In the genomic region with DNA sequence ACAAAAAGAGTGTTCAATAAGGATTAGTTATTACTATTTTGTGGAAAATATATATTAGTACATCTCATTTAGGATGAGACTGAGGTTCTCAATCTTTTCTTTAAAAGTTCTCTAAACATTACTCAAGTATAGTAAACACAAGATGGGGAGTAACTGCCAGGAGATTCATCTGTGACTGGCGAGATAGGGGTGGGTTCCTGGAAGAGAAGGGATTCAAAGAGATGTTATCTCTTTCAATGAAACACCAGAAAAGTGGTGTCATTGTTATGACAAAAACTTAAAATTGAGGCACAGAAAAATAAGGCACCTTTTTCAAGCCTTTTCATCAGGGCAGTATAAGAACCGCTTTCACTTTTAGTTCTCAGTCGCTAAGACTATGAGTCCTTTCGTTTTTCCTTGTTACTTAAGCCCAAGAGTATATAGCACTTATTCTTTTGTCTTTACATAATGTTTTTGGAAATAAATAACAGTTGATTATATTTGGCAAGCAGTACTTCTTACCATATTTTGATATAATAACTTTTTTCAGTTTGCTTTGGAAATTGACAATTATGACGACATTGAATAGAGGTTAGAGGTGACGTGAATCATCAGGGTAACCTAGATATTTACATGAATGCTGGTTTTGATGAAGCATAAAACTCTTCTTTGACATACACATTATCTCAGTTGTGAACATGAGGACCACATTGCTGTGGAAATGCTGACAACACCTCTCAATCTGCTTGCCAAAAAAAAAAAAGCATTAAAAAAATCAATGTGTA, we compare ENCODE assay signal across 1 cellular context.
TF ChIP-seq lines count a peak whose summit lies in the region.

No MANE protein-coding gene starts in this region.

TF ChIP-seq in K562, 482 proteins besides CTCF, POLR2A, EP300 and RAD21 (continued from another document and continues in another):
- TF ChIP-seq ZNF175 (CRISPR knock-in tag; IDR thresholded peaks at IDR 0.05; ENCODE audit: low read depth) (0 out of 2 replicates have a peak, but pooled peaks have one; percentile 38), ZNF174 (CRISPR knock-in tag; IDR thresholded peaks at IDR 0.05) (no peak), ZNF696 (CRISPR knock-in tag; conservative IDR thresholded peaks at IDR 0.05) (no peak), TAF9B (IDR thresholded peaks at IDR 0.05; ENCODE audit: partially characterized antibody) (no peak), NFATC3 (IDR thresholded peaks at IDR 0.05) (no peak), CSDE1 (IDR thresholded peaks at IDR 0.05) (no peak), ZNF354B (CRISPR knock-in tag; IDR thresholded peaks at IDR 0.05) (no peak), ZNF133 (CRISPR knock-in tag; IDR thresholded peaks at IDR 0.05) (no peak), ADNP (tag; IDR thresholded peaks at IDR 0.05) (no peak), POLR2H (tag; IDR thresholded peaks at IDR 0.05; ENCODE audit: low read depth) (no peak), ZNF830 (CRISPR knock-in tag; IDR thresholded peaks at IDR 0.05) (no peak), PHF21A (IDR thresholded peaks at IDR 0.05; ENCODE audit: borderline replicate concordance, low read depth) (no peak), CHCHD3 (CRISPR knock-in tag; IDR thresholded peaks at IDR 0.05) (no peak), NCOR1 (IDR thresholded peaks at IDR 0.05) (peak; percentile 56), SMAD3 (CRISPR knock-in tag; conservative IDR thresholded peaks at IDR 0.05) (no peak), SRSF7 (optimal IDR thresholded peaks at IDR 0.05; ENCODE audit: low read depth, low read length) (no peak), XRCC3 (IDR thresholded peaks at IDR 0.05) (no peak), ELF4 (CRISPR knock-in tag; IDR thresholded peaks at IDR 0.05) (no peak), BCL6 (CRISPR knock-in tag; IDR thresholded peaks at IDR 0.05) (no peak), SAP30 (IDR thresholded peaks at IDR 0.05; ENCODE audit: borderline replicate concordance, insufficient read depth, low read depth, low read length, poor library complexity, severe bottlenecking) (no peak), ZNF24 (IDR thresholded peaks at IDR 0.05) (no peak), TAL1 (IDR thresholded peaks at IDR 0.05) (peak; percentile 60), ETV6 (IDR thresholded peaks at IDR 0.05; ENCODE audit: borderline replicate concordance in 1 of 2, low read depth in 2 of 2, low read length in 1 of 2) (no peak), ETV6 (CRISPR knock-in tag; IDR thresholded peaks at IDR 0.05; ENCODE audit: borderline replicate concordance) (no peak), RFX7 (CRISPR knock-in tag; IDR thresholded peaks at IDR 0.05) (no peak), HNRNPH1 (optimal IDR thresholded peaks at IDR 0.05; ENCODE audit: low read depth, low read length) (no peak), SRF (CRISPR knock-in tag; IDR thresholded peaks at IDR 0.05) (no peak), ZNF184 (CRISPR knock-in tag; IDR thresholded peaks at IDR 0.05) (no peak), ZNF224 (CRISPR knock-in tag; IDR thresholded peaks at IDR 0.05) (no peak), SMARCA5 (IDR thresholded peaks at IDR 0.05) (no peak), ZNF12 (CRISPR knock-in tag; IDR thresholded peaks at IDR 0.05) (no peak), TOE1 (IDR thresholded peaks at IDR 0.05; ENCODE audit: borderline replicate concordance) (no peak), TOE1 (CRISPR knock-in tag; IDR thresholded peaks at IDR 0.05; ENCODE audit: borderline replicate concordance, low read depth) (no peak), TCF3 (CRISPR knock-in tag; IDR thresholded peaks at IDR 0.05) (peak; percentile 41), DIDO1 (tag; IDR thresholded peaks at IDR 0.05; ENCODE audit: low read depth) (no peak), PPARD (CRISPR knock-in tag; IDR thresholded peaks at IDR 0.05) (no peak), ZBTB8A (IDR thresholded peaks at IDR 0.05; ENCODE audit: partially characterized antibody) (no peak), MEF2D (tag; conservative IDR thresholded peaks at IDR 0.05; ENCODE audit: low read depth) (no peak), ETV5 (CRISPR knock-in tag; IDR thresholded peaks at IDR 0.05; ENCODE audit: low read depth) (no peak), ILK (tag; IDR thresholded peaks at IDR 0.05; ENCODE audit: borderline replicate concordance, low read depth) (no peak), LEF1 (IDR thresholded peaks at IDR 0.05) (peak; percentile 75; the same call in 1 of the 2 replicates), SNRNP70 (optimal IDR thresholded peaks at IDR 0.05; ENCODE audit: low read depth, low read length) (no peak), BRCA1 (IDR thresholded peaks at IDR 0.05) (no peak), BRCA1 (CRISPR knock-in tag; IDR thresholded peaks at IDR 0.05) (no peak), NCOA2 (IDR thresholded peaks at IDR 0.05; ENCODE audit: partially characterized antibody in 2 of 2) (no peak), PHB (CRISPR knock-in tag; IDR thresholded peaks at IDR 0.05) (no peak), ELF1 (tag; IDR thresholded peaks at IDR 0.05) (no peak)
- TF ChIP-seq, protein P1, sequence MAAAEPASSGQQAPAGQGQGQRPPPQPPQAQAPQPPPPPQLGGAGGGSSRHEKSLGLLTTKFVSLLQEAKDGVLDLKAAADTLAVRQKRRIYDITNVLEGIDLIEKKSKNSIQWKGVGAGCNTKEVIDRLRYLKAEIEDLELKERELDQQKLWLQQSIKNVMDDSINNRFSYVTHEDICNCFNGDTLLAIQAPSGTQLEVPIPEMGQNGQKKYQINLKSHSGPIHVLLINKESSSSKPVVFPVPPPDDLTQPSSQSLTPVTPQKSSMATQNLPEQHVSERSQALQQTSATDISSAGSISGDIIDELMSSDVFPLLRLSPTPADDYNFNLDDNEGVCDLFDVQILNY (CRISPR knock-in tag; IDR thresholded peaks at IDR 0.05): no peak
- TF ChIP-seq, protein P2, sequence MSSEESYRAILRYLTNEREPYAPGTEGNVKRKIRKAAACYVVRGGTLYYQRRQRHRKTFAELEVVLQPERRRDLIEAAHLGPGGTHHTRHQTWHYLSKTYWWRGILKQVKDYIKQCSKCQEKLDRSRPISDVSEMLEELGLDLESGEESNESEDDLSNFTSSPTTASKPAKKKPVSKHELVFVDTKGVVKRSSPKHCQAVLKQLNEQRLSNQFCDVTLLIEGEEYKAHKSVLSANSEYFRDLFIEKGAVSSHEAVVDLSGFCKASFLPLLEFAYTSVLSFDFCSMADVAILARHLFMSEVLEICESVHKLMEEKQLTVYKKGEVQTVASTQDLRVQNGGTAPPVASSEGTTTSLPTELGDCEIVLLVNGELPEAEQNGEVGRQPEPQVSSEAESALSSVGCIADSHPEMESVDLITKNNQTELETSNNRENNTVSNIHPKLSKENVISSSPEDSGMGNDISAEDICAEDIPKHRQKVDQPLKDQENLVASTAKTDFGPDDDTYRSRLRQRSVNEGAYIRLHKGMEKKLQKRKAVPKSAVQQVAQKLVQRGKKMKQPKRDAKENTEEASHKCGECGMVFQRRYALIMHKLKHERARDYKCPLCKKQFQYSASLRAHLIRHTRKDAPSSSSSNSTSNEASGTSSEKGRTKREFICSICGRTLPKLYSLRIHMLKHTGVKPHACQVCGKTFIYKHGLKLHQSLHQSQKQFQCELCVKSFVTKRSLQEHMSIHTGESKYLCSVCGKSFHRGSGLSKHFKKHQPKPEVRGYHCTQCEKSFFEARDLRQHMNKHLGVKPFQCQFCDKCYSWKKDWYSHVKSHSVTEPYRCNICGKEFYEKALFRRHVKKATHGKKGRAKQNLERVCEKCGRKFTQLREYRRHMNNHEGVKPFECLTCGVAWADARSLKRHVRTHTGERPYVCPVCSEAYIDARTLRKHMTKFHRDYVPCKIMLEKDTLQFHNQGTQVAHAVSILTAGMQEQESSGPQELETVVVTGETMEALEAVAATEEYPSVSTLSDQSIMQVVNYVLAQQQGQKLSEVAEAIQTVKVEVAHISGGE (CRISPR knock-in tag; IDR thresholded peaks at IDR 0.05): no peak
- TF ChIP-seq, protein P3, sequence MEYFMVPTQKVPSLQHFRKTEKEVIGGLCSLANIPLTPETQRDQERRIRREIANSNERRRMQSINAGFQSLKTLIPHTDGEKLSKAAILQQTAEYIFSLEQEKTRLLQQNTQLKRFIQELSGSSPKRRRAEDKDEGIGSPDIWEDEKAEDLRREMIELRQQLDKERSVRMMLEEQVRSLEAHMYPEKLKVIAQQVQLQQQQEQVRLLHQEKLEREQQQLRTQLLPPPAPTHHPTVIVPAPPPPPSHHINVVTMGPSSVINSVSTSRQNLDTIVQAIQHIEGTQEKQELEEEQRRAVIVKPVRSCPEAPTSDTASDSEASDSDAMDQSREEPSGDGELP (CRISPR knock-in tag; IDR thresholded peaks at IDR 0.05; ENCODE audit: borderline replicate concordance): no peak
- TF ChIP-seq, protein P4, sequence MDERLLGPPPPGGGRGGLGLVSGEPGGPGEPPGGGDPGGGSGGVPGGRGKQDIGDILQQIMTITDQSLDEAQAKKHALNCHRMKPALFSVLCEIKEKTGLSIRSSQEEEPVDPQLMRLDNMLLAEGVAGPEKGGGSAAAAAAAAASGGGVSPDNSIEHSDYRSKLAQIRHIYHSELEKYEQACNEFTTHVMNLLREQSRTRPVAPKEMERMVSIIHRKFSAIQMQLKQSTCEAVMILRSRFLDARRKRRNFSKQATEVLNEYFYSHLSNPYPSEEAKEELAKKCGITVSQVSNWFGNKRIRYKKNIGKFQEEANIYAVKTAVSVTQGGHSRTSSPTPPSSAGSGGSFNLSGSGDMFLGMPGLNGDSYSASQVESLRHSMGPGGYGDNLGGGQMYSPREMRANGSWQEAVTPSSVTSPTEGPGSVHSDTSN (CRISPR knock-in tag; IDR thresholded peaks at IDR 0.05; ENCODE audit: low read depth): no peak
- TF ChIP-seq, protein P4 (tag; conservative IDR thresholded peaks at IDR 0.05; ENCODE audit: low read depth): no peak
- TF ChIP-seq, protein P5, sequence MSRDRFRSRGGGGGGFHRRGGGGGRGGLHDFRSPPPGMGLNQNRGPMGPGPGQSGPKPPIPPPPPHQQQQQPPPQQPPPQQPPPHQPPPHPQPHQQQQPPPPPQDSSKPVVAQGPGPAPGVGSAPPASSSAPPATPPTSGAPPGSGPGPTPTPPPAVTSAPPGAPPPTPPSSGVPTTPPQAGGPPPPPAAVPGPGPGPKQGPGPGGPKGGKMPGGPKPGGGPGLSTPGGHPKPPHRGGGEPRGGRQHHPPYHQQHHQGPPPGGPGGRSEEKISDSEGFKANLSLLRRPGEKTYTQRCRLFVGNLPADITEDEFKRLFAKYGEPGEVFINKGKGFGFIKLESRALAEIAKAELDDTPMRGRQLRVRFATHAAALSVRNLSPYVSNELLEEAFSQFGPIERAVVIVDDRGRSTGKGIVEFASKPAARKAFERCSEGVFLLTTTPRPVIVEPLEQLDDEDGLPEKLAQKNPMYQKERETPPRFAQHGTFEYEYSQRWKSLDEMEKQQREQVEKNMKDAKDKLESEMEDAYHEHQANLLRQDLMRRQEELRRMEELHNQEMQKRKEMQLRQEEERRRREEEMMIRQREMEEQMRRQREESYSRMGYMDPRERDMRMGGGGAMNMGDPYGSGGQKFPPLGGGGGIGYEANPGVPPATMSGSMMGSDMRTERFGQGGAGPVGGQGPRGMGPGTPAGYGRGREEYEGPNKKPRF (IDR thresholded peaks at IDR 0.05; ENCODE audit: low read depth, low read length): no peak
- TF ChIP-seq, protein P6, sequence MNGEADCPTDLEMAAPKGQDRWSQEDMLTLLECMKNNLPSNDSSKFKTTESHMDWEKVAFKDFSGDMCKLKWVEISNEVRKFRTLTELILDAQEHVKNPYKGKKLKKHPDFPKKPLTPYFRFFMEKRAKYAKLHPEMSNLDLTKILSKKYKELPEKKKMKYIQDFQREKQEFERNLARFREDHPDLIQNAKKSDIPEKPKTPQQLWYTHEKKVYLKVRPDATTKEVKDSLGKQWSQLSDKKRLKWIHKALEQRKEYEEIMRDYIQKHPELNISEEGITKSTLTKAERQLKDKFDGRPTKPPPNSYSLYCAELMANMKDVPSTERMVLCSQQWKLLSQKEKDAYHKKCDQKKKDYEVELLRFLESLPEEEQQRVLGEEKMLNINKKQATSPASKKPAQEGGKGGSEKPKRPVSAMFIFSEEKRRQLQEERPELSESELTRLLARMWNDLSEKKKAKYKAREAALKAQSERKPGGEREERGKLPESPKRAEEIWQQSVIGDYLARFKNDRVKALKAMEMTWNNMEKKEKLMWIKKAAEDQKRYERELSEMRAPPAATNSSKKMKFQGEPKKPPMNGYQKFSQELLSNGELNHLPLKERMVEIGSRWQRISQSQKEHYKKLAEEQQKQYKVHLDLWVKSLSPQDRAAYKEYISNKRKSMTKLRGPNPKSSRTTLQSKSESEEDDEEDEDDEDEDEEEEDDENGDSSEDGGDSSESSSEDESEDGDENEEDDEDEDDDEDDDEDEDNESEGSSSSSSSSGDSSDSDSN (IDR thresholded peaks at IDR 0.05; ENCODE audit: borderline replicate concordance in 1 of 2, low read depth in 2 of 2, low read length in 2 of 2): no peak
- TF ChIP-seq, protein P7, sequence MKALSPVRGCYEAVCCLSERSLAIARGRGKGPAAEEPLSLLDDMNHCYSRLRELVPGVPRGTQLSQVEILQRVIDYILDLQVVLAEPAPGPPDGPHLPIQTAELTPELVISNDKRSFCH (CRISPR knock-in tag; IDR thresholded peaks at IDR 0.05): no peak
- TF ChIP-seq, protein P7 (tag; IDR thresholded peaks at IDR 0.05): no peak
- TF ChIP-seq, protein P8, sequence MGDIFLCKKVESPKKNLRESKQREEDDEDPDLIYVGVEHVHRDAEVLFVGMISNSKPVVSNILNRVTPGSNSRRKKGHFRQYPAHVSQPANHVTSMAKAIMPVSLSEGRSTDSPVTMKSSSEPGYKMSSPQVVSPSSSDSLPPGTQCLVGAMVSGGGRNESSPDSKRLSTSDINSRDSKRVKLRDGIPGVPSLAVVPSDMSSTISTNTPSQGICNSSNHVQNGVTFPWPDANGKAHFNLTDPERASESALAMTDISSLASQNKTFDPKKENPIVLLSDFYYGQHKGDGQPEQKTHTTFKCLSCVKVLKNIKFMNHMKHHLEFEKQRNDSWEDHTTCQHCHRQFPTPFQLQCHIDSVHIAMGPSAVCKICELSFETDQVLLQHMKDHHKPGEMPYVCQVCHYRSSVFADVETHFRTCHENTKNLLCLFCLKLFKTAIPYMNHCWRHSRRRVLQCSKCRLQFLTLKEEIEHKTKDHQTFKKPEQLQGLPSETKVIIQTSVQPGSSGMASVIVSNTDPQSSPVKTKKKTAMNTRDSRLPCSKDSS (IDR thresholded peaks at IDR 0.05; ENCODE audit: low read depth, partially characterized antibody): no peak
- TF ChIP-seq, protein P9, sequence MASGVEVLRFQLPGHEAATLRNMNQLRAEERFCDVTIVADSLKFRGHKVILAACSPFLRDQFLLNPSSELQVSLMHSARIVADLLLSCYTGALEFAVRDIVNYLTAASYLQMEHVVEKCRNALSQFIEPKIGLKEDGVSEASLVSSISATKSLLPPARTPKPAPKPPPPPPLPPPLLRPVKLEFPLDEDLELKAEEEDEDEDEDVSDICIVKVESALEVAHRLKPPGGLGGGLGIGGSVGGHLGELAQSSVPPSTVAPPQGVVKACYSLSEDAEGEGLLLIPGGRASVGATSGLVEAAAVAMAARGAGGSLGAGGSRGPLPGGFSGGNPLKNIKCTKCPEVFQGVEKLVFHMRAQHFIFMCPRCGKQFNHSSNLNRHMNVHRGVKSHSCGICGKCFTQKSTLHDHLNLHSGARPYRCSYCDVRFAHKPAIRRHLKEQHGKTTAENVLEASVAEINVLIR (CRISPR knock-in tag; IDR thresholded peaks at IDR 0.05): no peak
